13 cellular contexts compared by ENCODE assay signal in genomic region chr10:60387531-60387930, GRCh38. TPM values are rescaled to one million over a fixed set of nuclear protein-coding genes. Genes with fewer than 3 reads are reported as not detected.
DNase-seq lines count a peak whose midpoint lies in the region; ATAC-seq, FAIRE-seq and TF ChIP-seq lines count a peak whose summit lies in the region.
"Had no signal": no experiment of that assay in that cellular context is flagged by ENCODE, and none has a peak within 500 bp of the region (broad histone marks: within the 10 kb centered on the region; RNA-seq: fewer than 3 reads in every experiment).

No MANE protein-coding gene starts in this region.

- BruUV-seq in PC-3 (replicated peaks; lab: Mats Ljungman, UMichigan) = no TSS peak

- H3K4me1 ChIP-seq in left ventricle myocardium inferior = peaks cover 10% of the 10 kb centered on the region
- H3K4me1 ChIP-seq in PC-3 (ENCODE audit: insufficient read depth, low read length) = peaks cover 59% of the 10 kb centered on the region
- H3K4me1 ChIP-seq: testis had no signal

- H3K27me3 ChIP-seq in left ventricle myocardium inferior (ENCODE audit: low read depth) (no peaks in the 10 kb centered on the region), PC-3 (ENCODE audit: low read length) (no peaks in the 10 kb centered on the region)
- H3K27me3 ChIP-seq: testis had no signal

- ATAC-seq in Right ventricle myocardium superior (ENCODE audit: poor library complexity) = peak; percentile 45
- no peak for ATAC-seq in PC-3
- no peak for ATAC-seq in GM18868 (IDR thresholded peaks at IDR 0.05; ENCODE audit: unreplicated experiment)
- ATAC-seq: esophagus mucosa, left lobe of liver, Panc1 had no signal

- H3K27ac ChIP-seq in left ventricle myocardium inferior (replicated peaks) (no peak overlapping the region), PC-3 (ENCODE audit: low read length) (no peak overlapping the region)
- H3K27ac ChIP-seq: testis had no signal

- H3K4me2 ChIP-seq in PC-3 (ENCODE audit: low read length) = peak overlapping the region; percentile 1; the same call in 1 of the 2 replicates

- no peak overlapping the region for H2AFZ ChIP-seq in PC-3 (ENCODE audit: low read length)

- H3K4me3 ChIP-seq in left ventricle myocardium inferior = no peak overlapping the region
- H3K4me3 ChIP-seq in PC-3 (ENCODE audit: low read length) = no peak overlapping the region
- H3K4me3 ChIP-seq: testis had no signal

- no peak overlapping the region for H3K9ac ChIP-seq in PC-3 (ENCODE audit: low read length)

- POLR2A ChIA-PET in PC-3 (lab: Charles Lee; ENCODE audit: unreplicated experiment) = interaction anchor here (0.6 kb wide), 1 partner anchor 42 kb away, joined by 4 read pairs; no protein-coding TSS in a partner anchor

- CTCF ChIA-PET in PC-3 (lab: Charles Lee) = no interaction called here

- H3K36me3 ChIP-seq in left ventricle myocardium inferior (no peaks in the 10 kb centered on the region), PC-3 (ENCODE audit: low read depth, low read length) (no peaks in the 10 kb centered on the region)

- H3F3A ChIP-seq in PC-3 (ENCODE audit: low read length, unreplicated experiment) = no peaks in the 10 kb centered on the region

- no peaks in the 10 kb centered on the region for H4K20me1 ChIP-seq in PC-3 (ENCODE audit: low read length)

- H3K9me3 ChIP-seq in left ventricle myocardium inferior (replicated peaks) (no peaks in the 10 kb centered on the region), PC-3 (ENCODE audit: low read length) (no peaks in the 10 kb centered on the region)
- H3K9me3 ChIP-seq: testis had no signal

- peak; percentile 50 for FAIRE-seq in urothelium cell line (lab: Jason Lieb, UNC)

- H3K79me2 ChIP-seq in PC-3 (ENCODE audit: low read length) = no peaks in the 10 kb centered on the region

- H3K9me2 ChIP-seq in PC-3 (replicated peaks; ENCODE audit: low read length) = no peaks in the 10 kb centered on the region

- DNase-seq in Right ventricle myocardium superior (no peak), left ventricle myocardium inferior (no peak), PC-3 (peak; percentile 68), left kidney (ENCODE audit: low read depth, low spot score) (peak; percentile 73), urothelium cell line (ENCODE audit: low spot score) (no peak), NCI-H1105 (lab: John Stamatoyannopoulos, UW) (no peak), NCI-H510A (lab: John Stamatoyannopoulos, UW) (no peak)
- DNase-seq: activated gamma-delta T cell treated with Interleukin-2 at 50 U/mL for 16 hours, testis had no signal

- TF ChIP-seq CTCF in left ventricle myocardium inferior (IDR thresholded peaks at IDR 0.05; ENCODE audit: borderline replicate concordance) (no peak), PC-3 (conservative IDR thresholded peaks at IDR 0.05; ENCODE audit: low read depth, low read length) (no peak)

- intact Hi-C loops in Right ventricle myocardium superior (cut with DNase I) (no loop called here), left ventricle myocardium inferior (cut with micrococcal nuclease) (no loop called here), PC-3 (cut with micrococcal nuclease) (no loop called here)

RNA-seq across cellular contexts. Expression of gene ANK3, which starts 2.1 kb away (rescaled TPM):
- total RNA-seq in Right ventricle myocardium superior (192 TPM), left ventricle myocardium inferior (179 TPM), PC-3 (2014; rRNA removed) (29.5 and 33.6 TPM in 2 replicates)

Comparison
In these comparisons a context has a peak if more than half of its experiments do, and no peak if none do; other contexts are left out.
1. DNase-seq: peak in PC-3 (single experiment) and left kidney (single experiment); none in Right ventricle myocardium superior (single experiment), left ventricle myocardium inferior (single experiment), urothelium cell line (single experiment), NCI-H1105 (single experiment) and NCI-H510A (single experiment).